Comparison of ENCODE assay signal across 8 cellular contexts in the genomic region with DNA sequence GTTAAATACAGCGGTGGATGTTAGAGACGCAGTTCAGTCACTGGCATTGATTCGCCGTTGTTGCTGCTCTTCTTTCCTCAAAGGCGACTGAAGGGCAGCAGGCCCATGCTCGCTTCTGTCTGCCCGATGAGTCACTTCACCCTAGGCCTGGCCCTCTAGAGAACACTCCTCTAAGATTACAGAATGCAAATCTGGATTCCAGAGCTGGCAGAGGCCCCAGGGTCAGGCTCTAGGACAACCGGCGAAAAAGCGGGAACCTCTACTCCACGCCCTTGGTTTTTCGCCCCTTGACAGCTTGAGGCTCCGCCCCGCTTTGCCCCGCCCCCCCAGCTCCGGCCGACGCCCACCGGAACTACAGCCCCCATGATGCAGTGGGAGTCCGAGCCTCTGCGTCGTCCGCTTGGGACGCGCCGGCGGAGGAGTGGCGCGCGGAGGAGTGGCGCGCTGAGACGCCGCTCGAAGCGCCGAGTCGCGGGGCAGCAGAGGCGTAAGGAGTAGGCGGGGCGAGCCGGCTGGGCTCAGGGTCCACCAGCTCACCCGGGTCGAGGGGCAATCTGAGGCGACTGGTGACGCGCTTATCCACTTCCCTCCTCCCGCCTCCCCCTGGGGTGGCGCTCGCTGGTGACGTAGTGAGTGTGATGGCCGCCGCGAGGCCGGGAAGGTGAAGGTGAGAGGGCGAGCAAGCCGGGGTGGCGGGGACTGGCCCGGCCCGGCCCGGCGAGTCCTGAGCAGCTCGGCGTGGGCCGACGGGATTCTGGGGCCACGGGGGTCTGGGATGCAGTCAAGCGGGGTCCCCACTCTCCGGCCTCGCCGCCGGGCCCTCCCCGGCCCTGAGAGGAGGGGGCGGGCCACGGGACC. TPM values are rescaled to one million over a fixed set of nuclear protein-coding genes. Genes with fewer than 3 reads are reported as not detected.
DNase-seq lines count a peak whose midpoint lies in the region; TF ChIP-seq lines count a peak whose summit lies in the region.

A gene (plus strand): TSS at position 627 of the 858 bp plus-strand sequence. CDS start 8,725 bp downstream, outside the sequence.

- in situ Hi-C loops in SK-MEL-5 (cut with HindIII; ENCODE audit: low pct_unique_long_range_greater_than_20kb, low sequenced_read_pairs), result no loop called here

- WGBS in neuronal stem cell (ENCODE audit: extremely low coverage in 2 of 2, insufficient read length in 2 of 2, insufficient replicate concordance in 1 of 2), 2 donors, result no CpG with 5 or more reads among the region's 76 CpGs

- H3K4me3 ChIP-seq in neuronal stem cell (ENCODE audit: low read length in 2 of 2), result peak within 1 kb of the TSS; percentile 91 to 98

- no peaks in the 10 kb centered on the region for H3K27me3 ChIP-seq in neuronal stem cell (ENCODE audit: control insufficient read depth in 3 of 3, insufficient read depth in 3 of 3, low read depth in 1 of 3, low read length in 3 of 3)

- H3K36me3 ChIP-seq in neuronal stem cell (replicated peaks in 1 of 2; ENCODE audit: control insufficient read depth in 2 of 2, insufficient read depth in 2 of 2, low read length in 2 of 2), result peaks cover 17 to 45% of the 10 kb centered on the region in 2 donors

- H2BK15ac ChIP-seq in neuronal stem cell (ENCODE audit: low read length), result no peak within 1 kb of the TSS

- H3K4me2 ChIP-seq in neuronal stem cell (ENCODE audit: insufficient read depth, low read length, poor library complexity, severe bottlenecking), result peak within 1 kb of the TSS; percentile 75

- no peak within 1 kb of the TSS for H2BK120ac ChIP-seq in neuronal stem cell (ENCODE audit: low read depth, low read length)

- peak within 1 kb of the TSS; percentile 92 for H3K18ac ChIP-seq in neuronal stem cell (ENCODE audit: low read length)

- no peak within 1 kb of the TSS for H2BK12ac ChIP-seq in neuronal stem cell (ENCODE audit: low read length)

- H3K14ac ChIP-seq in neuronal stem cell (ENCODE audit: low read length), result no peak within 1 kb of the TSS

- H4K8ac ChIP-seq in neuronal stem cell (ENCODE audit: low read depth, low read length), result no peak within 1 kb of the TSS

- no peaks in the 10 kb centered on the region for H3K9me3 ChIP-seq in neuronal stem cell (replicated peaks in 1 of 2; ENCODE audit: control insufficient read depth in 2 of 2, insufficient read depth in 1 of 2, low read depth in 1 of 2, low read length in 2 of 2)

- peak within 1 kb of the TSS; percentile 67 for H3K27ac ChIP-seq in neuronal stem cell (replicated peaks; ENCODE audit: low read length)

- H2AFZ ChIP-seq in neuronal stem cell (ENCODE audit: low read length), result peak within 1 kb of the TSS; percentile 81

- H2AK5ac ChIP-seq in neuronal stem cell (ENCODE audit: low read depth, low read length), result no peak within 1 kb of the TSS

- H3K4me1 ChIP-seq in neuronal stem cell (ENCODE audit: control insufficient read depth in 2 of 2, insufficient read depth in 1 of 2, low read depth in 1 of 2, low read length in 2 of 2), result peaks cover 4 to 23% of the 10 kb centered on the region in 2 donors

- H3K79me1 ChIP-seq in neuronal stem cell (ENCODE audit: low read depth, low read length), result peaks cover 9% of the 10 kb centered on the region

- H3K9ac ChIP-seq in neuronal stem cell (ENCODE audit: low read depth, low read length, poor library complexity), result peak within 1 kb of the TSS; percentile 78

- peak within 1 kb of the TSS; percentile 94 for H3K23ac ChIP-seq in neuronal stem cell (ENCODE audit: low read depth, low read length, poor library complexity)

- H4K91ac ChIP-seq in neuronal stem cell (ENCODE audit: low read depth, low read length, poor library complexity), result no peak within 1 kb of the TSS

- CTCF ChIA-PET in HEK293T (lab: Yijun Ruan, JAX), result interaction anchor here (0.6 kb wide), 1 partner anchor 50 kb away, joined by 3 read pairs; no protein-coding TSS in a partner anchor

- DNase-seq in GF-D8 (lab: John Stamatoyannopoulos, UW) (peak; percentile 92), HEK293T (ENCODE audit: extremely low spot score) (peak; percentile 96), MV-4-11 (lab: John Stamatoyannopoulos, UW) (peak; percentile 96), SK-MEL-5 (ENCODE audit: low read depth, low spot score) (peak; percentile 95), foreskin melanocyte (peak; percentile 96), neuronal stem cell (ENCODE audit: low spot score) (peak; percentile 97)
- peak; percentile 95 for DNase-seq in activated naive CD4-positive, alpha-beta T cell treated with Interleukin-2 at 50 U/mL for 16 hours

- no peak within 1 kb of the TSS for H3K4ac ChIP-seq in neuronal stem cell (ENCODE audit: low read length)

- POLR2A ChIA-PET in HEK293T (lab: Yijun Ruan, JAX), result interaction anchor here (0.7 to 5.0 kb wide), 16 partner anchors 10 to 208 kb away, joined by 3 to 57 read pairs (median 5); a partner anchor contains a TSS

- H2BK5ac ChIP-seq in neuronal stem cell (ENCODE audit: low read length), result no peak within 1 kb of the TSS

- no peak for TF ChIP-seq CTCF in subcutaneous adipose tissue (IDR thresholded peaks at IDR 0.05; ENCODE audit: low read depth)

TF ChIP-seq in HEK293T, 16 proteins besides CTCF, POLR2A, EP300 and RAD21:
- TF ChIP-seq TARDBP (IDR thresholded peaks at IDR 0.05) (no peak), HDGF (IDR thresholded peaks at IDR 0.05; ENCODE audit: borderline replicate concordance) (0 out of 2 replicates have a peak, but pooled peaks have one; percentile 87), BHLHE40 (IDR thresholded peaks at IDR 0.05; ENCODE audit: borderline replicate concordance) (no peak), ARNT (IDR thresholded peaks at IDR 0.05) (peak; percentile 46; the same call in 1 of the 2 replicates), FOXM1 (IDR thresholded peaks at IDR 0.05; ENCODE audit: borderline replicate concordance) (no peak), NFRKB (IDR thresholded peaks at IDR 0.05) (no peak), FOXA1 (IDR thresholded peaks at IDR 0.05) (no peak), L3MBTL2 (conservative IDR thresholded peaks at IDR 0.05) (peak; percentile 63), FOXK2 (IDR thresholded peaks at IDR 0.05) (no peak), SP1 (IDR thresholded peaks at IDR 0.05) (no peak)
TF ChIP-seq in HEK293T: peak in this region for 3.

RNA-seq across cellular contexts. Expression of the gene that starts here (rescaled TPM):
- 49.1 and 51.7 TPM in 2 replicates for total RNA-seq in SK-MEL-5 (2014; rRNA removed; shearing (Covaris generic))
- polyA plus RNA-seq in SK-MEL-5 (2015; cell fraction: cytosol; rRNA removed), result 65.2 and 72.7 TPM in 2 replicates
- polyA plus RNA-seq in SK-MEL-5 (2015; cell fraction: nucleus; rRNA removed), result 48.5 and 61.2 TPM in 2 replicates
- polyA plus RNA-seq in neuronal stem cell (2013, experiment 1 of 2), result 35.1 TPM
- polyA plus RNA-seq in neuronal stem cell (2013, experiment 2 of 2), result 33.9 TPM
- 10 to 100 TPM; 46.5 to 69.9 (median 48.8) TPM for total RNA-seq in subcutaneous adipose tissue

Comparison
In these comparisons a context has a peak if more than half of its experiments do, and no peak if none do; other contexts are left out.
1. Peak in every context shown above with its lines: DNase-seq, H3K4me3 ChIP-seq and H3K27ac ChIP-seq.